ENCODE assay signal across 8 cellular contexts in the genomic region with DNA sequence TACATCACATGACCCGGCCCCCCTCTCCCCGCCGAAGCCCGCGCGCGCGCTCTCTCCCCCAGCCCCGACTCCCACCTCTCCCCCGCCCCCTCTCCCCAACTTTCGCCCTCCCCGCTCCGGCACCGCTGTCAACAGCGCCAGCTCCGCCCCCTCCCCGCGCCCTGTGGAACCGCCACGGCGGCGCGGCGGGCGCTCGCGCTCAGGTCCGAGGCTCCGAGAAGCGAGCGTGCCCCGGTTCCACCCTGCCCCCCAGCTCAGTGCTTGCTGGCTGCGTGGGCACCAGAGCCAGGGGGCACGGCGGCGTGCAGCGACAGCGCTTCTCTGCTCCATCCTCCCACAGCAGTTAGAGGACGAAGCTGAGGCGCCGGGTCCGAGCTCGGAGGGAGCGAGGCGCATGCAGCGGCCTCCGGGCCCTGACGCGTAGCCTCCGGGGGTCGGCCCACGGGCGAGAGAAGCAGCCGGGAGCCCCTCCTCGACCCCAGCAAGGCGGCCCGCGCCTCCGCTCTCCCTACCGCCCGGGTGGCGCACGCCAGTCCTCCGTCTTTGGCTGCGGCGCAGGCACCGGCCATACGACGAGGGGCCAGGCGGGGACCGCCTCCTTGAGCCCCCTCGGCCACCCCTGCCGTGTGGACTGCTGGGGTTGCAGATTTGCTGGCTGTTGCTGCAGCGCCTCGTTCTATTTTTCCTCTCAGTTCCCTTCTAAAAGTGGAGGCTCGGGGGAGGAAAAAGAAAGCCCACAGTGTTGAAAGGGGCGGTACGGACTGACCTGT.
A peak's percentile ranks its signal among the peaks of the same experiment; 100 is the strongest.
DNase-seq lines count a peak whose midpoint lies in the region; ATAC-seq and TF ChIP-seq lines count a peak whose summit lies in the region.

No MANE protein-coding gene starts in this region.

- no peaks in the 10 kb centered on the region for H3K36me3 ChIP-seq in OCI-LY3 (replicated peaks; ENCODE audit: low read depth, low read length)
- H3K36me3 ChIP-seq in osteoblast (ENCODE audit: insufficient read depth, low read length) = peaks cover 2% of the 10 kb centered on the region
- peaks cover 5% of the 10 kb centered on the region for H3K36me3 ChIP-seq in thymus (ENCODE audit: control insufficient read depth, insufficient read depth)

- peaks cover 14% of the 10 kb centered on the region for H3K79me2 ChIP-seq in OCI-LY3 (ENCODE audit: low read length)
- peaks cover 61% of the 10 kb centered on the region for H3K79me2 ChIP-seq in osteoblast (ENCODE audit: insufficient read depth, low read length)

- H4K20me1 ChIP-seq in OCI-LY3 (ENCODE audit: insufficient read depth, low read length) (0 out of 2 replicates have a peak, but pooled peaks cover 6% of the 10 kb centered on the region), osteoblast (ENCODE audit: insufficient read depth, low read length) (peaks cover 10% of the 10 kb centered on the region)

- peak overlapping the region; percentile 43; the same call in 1 of the 2 replicates for H2AFZ ChIP-seq in OCI-LY3 (ENCODE audit: low read depth, low read length)
- peak overlapping the region; percentile 20 for H2AFZ ChIP-seq in osteoblast (ENCODE audit: low read length)

- under 1% methylated on average over 78 of the region's 78 CpGs for WGBS in thymus

- peak overlapping the region; percentile 83 for H3K27ac ChIP-seq in OCI-LY3 (ENCODE audit: low read length)
- H3K27ac ChIP-seq in osteoblast (ENCODE audit: low read depth, low read length) = peak overlapping the region; percentile 93
- peak overlapping the region; percentile 99 for H3K27ac ChIP-seq in thymus (ENCODE audit: low read depth)

- H3K27me3 Mint-ChIP-seq in activated T-helper 2 cell treated with anti-CD3 and anti-CD28 coated beads, Interferon-gamma antibody, Interleukin-2, Interleukin-4, amounts not matched to agents 10 μg/mL and 5 μg/mL and 100 μg/mL, durations not matched to agents 14 hours and 24 hours and 36 hours (ENCODE audit: low read depth) = peaks cover 31% of the 10 kb centered on the region

- H3K4me3 ChIP-seq in OCI-LY3 (ENCODE audit: low read length) = peak overlapping the region; percentile 85
- peak overlapping the region; percentile 88 for H3K4me3 ChIP-seq in fibroblast of the aortic adventitia (ENCODE audit: low read depth, low read length)
- H3K4me3 ChIP-seq in osteoblast (ENCODE audit: insufficient read depth, low read length) = peak overlapping the region; percentile 95
- peak overlapping the region; percentile 66 for H3K4me3 ChIP-seq in thymus (ENCODE audit: low read length)

- H3K4me1 Mint-ChIP-seq in activated T-helper 2 cell treated with anti-CD3 and anti-CD28 coated beads, Interferon-gamma antibody, Interleukin-2, Interleukin-4, amounts not matched to agents 10 μg/mL and 5 μg/mL and 100 μg/mL, durations not matched to agents 14 hours and 24 hours and 36 hours (ENCODE audit: low read depth) = peaks cover 36% of the 10 kb centered on the region

- peak overlapping the region; percentile 97 for H3K4me2 ChIP-seq in OCI-LY3 (ENCODE audit: low read length)
- H3K4me2 ChIP-seq in osteoblast (ENCODE audit: insufficient read depth, low read length) = peak overlapping the region; percentile 80

- peaks cover 67% of the 10 kb centered on the region for H3K4me1 ChIP-seq in OCI-LY3 (ENCODE audit: low read length)
- peaks cover 14% of the 10 kb centered on the region for H3K4me1 ChIP-seq in osteoblast (ENCODE audit: insufficient read depth, low read length)
- H3K4me1 ChIP-seq in thymus (ENCODE audit: control insufficient read depth, insufficient read depth, low read length) = peaks cover 30% of the 10 kb centered on the region

- peak overlapping the region; percentile 78 for H3K4me3 Mint-ChIP-seq in activated T-helper 2 cell treated with anti-CD3 and anti-CD28 coated beads, Interferon-gamma antibody, Interleukin-2, Interleukin-4, amounts not matched to agents 10 μg/mL and 5 μg/mL and 100 μg/mL, durations not matched to agents 14 hours and 24 hours and 36 hours (ENCODE audit: low read depth)

- intact Hi-C loops in activated T-helper 2 cell treated with anti-CD3 and anti-CD28 coated beads, Interferon-gamma antibody, Interleukin-2, Interleukin-4, amounts not matched to agents 10 μg/mL and 5 μg/mL and 100 μg/mL, durations not matched to agents 14 hours and 24 hours and 36 hours (cut with micrococcal nuclease) = loop anchor here (1.0 to 5.0 kb wide), 7 partner anchors 42 to 788 kb away; partner anchors contain the start of genes CAB39L and SETDB2

- peak; percentile 76 to 98 (median 88) for DNase-seq in activated CD4-positive, CD25-positive, alpha-beta regulatory T cell (lab: John Stamatoyannopoulos, UW)
- no peak for DNase-seq in activated CD4-positive, CD25-positive, alpha-beta regulatory T cell treated with anti-CD3 and anti-CD28 coated beads, Interleukin-2, amount 50 U/mL, for 72 hours
- peak; percentile 87 for DNase-seq in activated T-helper 2 cell treated with anti-CD3 and anti-CD28 coated beads, Interferon-gamma antibody, Interleukin-2, Interleukin-4, amounts not matched to agents 10 μg/mL and 5 μg/mL and 100 μg/mL, durations not matched to agents 14 hours and 24 hours and 36 hours (ENCODE audit: low spot score)
- DNase-seq in fibroblast of the aortic adventitia (ENCODE audit: low read depth) = peak; percentile 55
- peak; percentile 92 for DNase-seq in osteoblast (ENCODE audit: insufficient read length, low spot score, missing footprints)

- peak overlapping the region; percentile 86 for H3K9ac ChIP-seq in OCI-LY3 (ENCODE audit: low read length)

- no peak for TF ChIP-seq CTCF in OCI-LY3 (IDR thresholded peaks at IDR 0.05; ENCODE audit: low read depth, low read length)
- TF ChIP-seq CTCF in fibroblast of the aortic adventitia (IDR thresholded peaks at IDR 0.05; ENCODE audit: insufficient read depth, low read length) = no peak
- no peak for TF ChIP-seq CTCF in osteoblast (IDR thresholded peaks at IDR 0.05; ENCODE audit: extremely low read depth, low read depth, low read length)

- H3K9me3 Mint-ChIP-seq in activated T-helper 2 cell treated with anti-CD3 and anti-CD28 coated beads, Interferon-gamma antibody, Interleukin-2, Interleukin-4, amounts not matched to agents 10 μg/mL and 5 μg/mL and 100 μg/mL, durations not matched to agents 14 hours and 24 hours and 36 hours = peaks cover 7% of the 10 kb centered on the region

- ATAC-seq in HG03066 (IDR thresholded peaks at IDR 0.05; ENCODE audit: low read depth, unreplicated experiment) = peak; percentile 25

- H3K27me3 ChIP-seq in OCI-LY3 (ENCODE audit: low read depth, low read length) (0 out of 2 replicates have a peak, but pooled peaks cover 9% of the 10 kb centered on the region), osteoblast (ENCODE audit: insufficient read depth, low read length) (no peaks in the 10 kb centered on the region), thymus (ENCODE audit: control insufficient read depth, insufficient read depth) (peaks cover 16% of the 10 kb centered on the region)

- peak overlapping the region; percentile 80 for H3K27ac Mint-ChIP-seq in activated T-helper 2 cell treated with anti-CD3 and anti-CD28 coated beads, Interferon-gamma antibody, Interleukin-2, Interleukin-4, amounts not matched to agents 10 μg/mL and 5 μg/mL and 100 μg/mL, durations not matched to agents 14 hours and 24 hours and 36 hours

- H3K9me3 ChIP-seq in OCI-LY3 (ENCODE audit: insufficient read depth, low read length) (no peaks in the 10 kb centered on the region), osteoblast (ENCODE audit: low read depth, low read length) (no peaks in the 10 kb centered on the region), thymus (ENCODE audit: control insufficient read depth) (no peaks in the 10 kb centered on the region)

- peaks cover 29% of the 10 kb centered on the region for H3K36me3 Mint-ChIP-seq in activated T-helper 2 cell treated with anti-CD3 and anti-CD28 coated beads, Interferon-gamma antibody, Interleukin-2, Interleukin-4, amounts not matched to agents 10 μg/mL and 5 μg/mL and 100 μg/mL, durations not matched to agents 14 hours and 24 hours and 36 hours (ENCODE audit: low read depth)
